In the genomic region with DNA sequence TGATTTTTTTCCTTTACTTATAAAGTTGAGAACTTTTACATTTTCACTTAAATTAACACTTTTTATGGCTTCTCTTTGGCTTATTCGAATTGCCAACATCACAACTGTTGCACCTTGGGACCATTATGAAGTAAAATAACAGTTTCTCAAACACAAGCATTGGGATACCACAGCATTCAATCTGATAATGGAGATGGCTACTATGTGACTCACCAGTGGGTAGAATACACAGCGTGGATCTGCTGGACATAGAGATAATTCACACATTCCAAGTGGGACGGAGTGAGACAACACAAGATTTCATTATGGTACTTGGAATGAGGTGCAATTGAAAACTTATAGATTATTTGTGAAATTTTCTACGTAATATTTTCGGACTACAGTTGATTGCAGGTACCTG, we compare ENCODE assay signal across 31 cellular contexts.
"Had no signal": no experiment of that assay in that cellular context is flagged by ENCODE, and none has a peak within 500 bp of the region (broad histone marks: within the 10 kb centered on the region; RNA-seq: fewer than 3 reads in every experiment).

No MANE protein-coding gene starts in this region.

- ATAC-seq: left lung; lower lobe of right lung; natural killer cell treated with Interleukin-12 subunit alpha and Interleukin-12 subunit beta and Interleukin-15 and Interleukin-18, amount 100 ng/mL, for 72 hours; stimulated activated memory B cell treated with anti-CD40 and anti-IgM and Interleukin-4, amounts not matched to agents 10 μg/mL and 1 μg/mL and 100 μg/mL, for 72 hours; stimulated activated naive CD8-positive, alpha-beta T cell treated with anti-CD3 and anti-CD28 coated beads, Interleukin-15, amount 100 ng/mL, for 72 hours; T-helper 17 cell; WTC11 had no signal

- H3K4me2 ChIP-seq: smooth muscle cell had no signal

- H3K9me3 ChIP-seq: breast epithelium, left lung, lower lobe of right lung, ovary, prostate gland, sigmoid colon, upper lobe of left lung, vagina had no signal

- DNase-seq: activated CD4-positive, alpha-beta memory T cell treated with anti-CD3 and anti-CD28 coated beads, Interleukin-2, amount 10 ng/mL, durations not matched to agents 7 days and 5 days; activated CD4-positive, alpha-beta T cell treated with anti-CD3 and anti-CD28 coated beads for 1 hour; activated CD4-positive, alpha-beta T cell treated with anti-CD3 and anti-CD28 coated beads, Interleukin-2, amount 10 ng/mL, durations not matched to agents 7 days and 5 days; activated CD8-positive, alpha-beta memory T cell treated with anti-CD3 and anti-CD28 coated beads, Interleukin-2, amount 50 U/mL, for 48 hours; activated gamma-delta T cell; activated naive CD4-positive, alpha-beta T cell treated with anti-CD3 and anti-CD28 coated beads, Interleukin-2, amount 10 ng/mL, durations not matched to agents 7 days and 5 days; activated naive CD8-positive, alpha-beta T cell treated with anti-CD3 and anti-CD28 coated beads, Interleukin-2, amount 10 ng/mL, durations not matched to agents 7 days and 5 days; activated T-cell treated with anti-CD3 and anti-CD28 coated beads, Interleukin-2, amount 50 U/mL, for 24 hours; amniotic stem cell; effector CD8-positive, alpha-beta T cell; left lung; lower lobe of right lung; ovary; retina; sigmoid colon; stimulated activated CD4-positive, alpha-beta T cell treated with anti-CD3 and anti-CD28 coated beads, Interleukin-1b, Interleukin-23, amount 100 ng/mL, for 48 hours; stimulated activated CD4-positive, alpha-beta T cell treated with anti-CD3 and anti-CD28 coated beads, Interleukin-4, amount 100 ng/mL, for 4 hours; stimulated activated CD8-positive, alpha-beta memory T cell treated with anti-CD3 and anti-CD28 coated beads, Interleukin-4, amount 100 ng/mL, for 48 hours; stimulated activated naive CD8-positive, alpha-beta T cell treated with anti-CD3 and anti-CD28 coated beads, Interleukin-15, amount 100 ng/mL, for 72 hours; substantia nigra; T-helper 17 cell; T1000; upper lobe of left lung had no signal

- H3K27me3 ChIP-seq: breast epithelium, left lung, ovary, sigmoid colon, upper lobe of left lung, vagina had no signal

- H3K36me3 ChIP-seq: breast epithelium, left lung, lower lobe of right lung, ovary, prostate gland, sigmoid colon, upper lobe of left lung, vagina had no signal

- H3K27ac ChIP-seq: breast epithelium, epithelial cell of prostate, left lung, lower lobe of right lung, ovary, prostate gland, sigmoid colon, upper lobe of left lung, vagina had no signal

- H3K4me1 ChIP-seq: breast epithelium, left lung, lower lobe of right lung, prostate gland, upper lobe of left lung, vagina had no signal

- H3K4me3 ChIP-seq: breast epithelium, left lung, lower lobe of right lung, ovary, prostate gland, sigmoid colon, smooth muscle cell, upper lobe of left lung, vagina had no signal
